In genomic region chr11:46278387-46279173, GRCh38 we compare ENCODE assay signal across 8 cellular contexts. TPM values are rescaled to one million over a fixed set of nuclear protein-coding genes. Genes with fewer than 3 reads are reported as not detected.
A peak's percentile ranks its signal among the peaks of the same experiment; 100 is the strongest.
DNase-seq lines count a peak whose midpoint lies in the region; ATAC-seq and TF ChIP-seq lines count a peak whose summit lies in the region.

No MANE protein-coding gene starts in this region.

- DNase-seq in DMS114 treated with DMSO at 0.1 percent for 48 hours (lab: John Stamatoyannopoulos, UW; ENCODE audit: unreplicated experiment): peak; percentile 18
- DNase-seq in M059J (ENCODE audit: low read depth): peak; percentile 80
- no peak for DNase-seq in astrocyte of the cerebellum (ENCODE audit: low read depth)
- DNase-seq in islet precursor cell: peak; percentile 83
- peak; percentile 8 to 29 for DNase-seq in stimulated activated CD4-positive, alpha-beta T cell treated with anti-CD3 and anti-CD28 coated beads, Interleukin-4, amount 100 ng/mL, for 4 hours
- DNase-seq in NAMALWA (ENCODE audit: low spot score): no peak
- DNase-seq in effector CD4-positive, alpha-beta T cell: no peak

- H3K4me3 ChIP-seq in astrocyte of the cerebellum (ENCODE audit: low read depth, low read length): peak overlapping the region; percentile 96

- in situ Hi-C loops in astrocyte of the cerebellum (cut with HindIII; ENCODE audit: low sequenced_read_pairs): loop anchor here (5.0 kb wide), 1 partner anchor 36 kb away; no protein-coding TSS in a partner anchor

- ATAC-seq in GM21825 (IDR thresholded peaks at IDR 0.05; ENCODE audit: unreplicated experiment): no peak

- TF ChIP-seq CTCF in astrocyte of the cerebellum (IDR thresholded peaks at IDR 0.05; ENCODE audit: low read depth, low read length, missing control alignments): peak; percentile 76

RNA-seq across cellular contexts. Expression of gene CREB3L1, which starts 1.1 kb away (rescaled TPM):
- 40.1 and 70.3 TPM in 2 replicates for total RNA-seq in M059J (2014; rRNA removed; shearing (Covaris generic))

Comparison
In these comparisons a context has a peak if more than half of its experiments do, and no peak if none do; other contexts are left out.
1. DNase-seq: peak in DMS114 treated with DMSO at 0.1 percent for 48 hours (single experiment), M059J (single experiment), islet precursor cell (single experiment) and stimulated activated CD4-positive, alpha-beta T cell treated with anti-CD3 and anti-CD28 coated beads, Interleukin-4, amount 100 ng/mL, for 4 hours (2 of 2); none in astrocyte of the cerebellum (single experiment), NAMALWA (single experiment) and effector CD4-positive, alpha-beta T cell (single experiment).